In genomic region chr6:108785653-108786052, GRCh38 we compare ENCODE assay signal across 26 cellular contexts.
DNase-seq lines count a peak whose midpoint lies in the region; ATAC-seq, FAIRE-seq and TF ChIP-seq lines count a peak whose summit lies in the region.
"Had no signal": no experiment of that assay in that cellular context is flagged by ENCODE, and none has a peak within 500 bp of the region (broad histone marks: within the 10 kb centered on the region; RNA-seq: fewer than 3 reads in every experiment).

No MANE protein-coding gene starts in this region.

- H3K36me3 Mint-ChIP-seq in T-helper 17 cell (ENCODE audit: low read depth): no peaks in the 10 kb centered on the region
- H3K36me3 Mint-ChIP-seq in glutamatergic neuron (ENCODE audit: unreplicated experiment): no peaks in the 10 kb centered on the region
- no peaks in the 10 kb centered on the region for H3K36me3 Mint-ChIP-seq in activated CD4-positive, alpha-beta T cell treated with anti-CD3 and anti-CD28 coated beads, Interleukin-2, amount 10 ng/mL, durations not matched to agents 7 days and 5 days (ENCODE audit: low read depth)
- H3K36me3 Mint-ChIP-seq: CD14-positive monocyte; CD4-positive, alpha-beta memory T cell; CD4-positive, CD25-positive, alpha-beta regulatory T cell had no signal

- no peak for ATAC-seq in T-helper 17 cell
- no peak for ATAC-seq in K562
- ATAC-seq in GM18873 (IDR thresholded peaks at IDR 0.05; ENCODE audit: low FRiP score, unreplicated experiment): no peak
- ATAC-seq: GM12878 had no signal

- no peak overlapping the region for H2AFZ ChIP-seq in K562 (ENCODE audit: low read depth, low read length)

- H3K27me3 ChIP-seq in K562 (ENCODE audit: control insufficient read depth in 2 of 2, insufficient read depth in 2 of 2, low read length in 2 of 2): peaks cover 16 to 28% of the 10 kb centered on the region in 2 experiments
- H3K27me3 ChIP-seq: BE2C, BLaER1 had no signal

- no peak for TF ChIP-seq POLR2A in K562 (conservative IDR thresholded peaks at IDR 0.05)

- H3K27ac ChIP-seq in K562 (ENCODE audit: extremely low read depth, low read depth, low read length): no peak overlapping the region
- H3K27ac ChIP-seq: BLaER1 had no signal

- no peak for FAIRE-seq in K562 (lab: Jason Lieb, UNC)
- FAIRE-seq: A204.1, GM12878, GM12892, GM18507 had no signal

- POLR2A ChIA-PET in K562 (lab: Yijun Ruan, JAX): interaction anchor here (0.6 to 1.0 kb wide), 2 partner anchors 12 to 184 kb away, joined by 3 read pairs; no protein-coding TSS in a partner anchor
- POLR2A ChIA-PET in activated CD4-positive, alpha-beta T cell treated with anti-CD3 and anti-CD28 coated beads, Interleukin-2, amount 10 ng/mL, durations not matched to agents 7 days and 5 days (lab: Charles Lee): no interaction called here

- H3K27me3 Mint-ChIP-seq in T-helper 17 cell (peaks cover 8% of the 10 kb centered on the region), glutamatergic neuron (ENCODE audit: unreplicated experiment) (peaks cover 5% of the 10 kb centered on the region)
- H3K27me3 Mint-ChIP-seq in activated CD4-positive, alpha-beta T cell treated with anti-CD3 and anti-CD28 coated beads, Interleukin-2, amount 10 ng/mL, durations not matched to agents 7 days and 5 days: peaks cover 50% of the 10 kb centered on the region
- H3K27me3 Mint-ChIP-seq: CD8-positive, alpha-beta memory T cell had no signal

- no peak for TF ChIP-seq EP300 in K562 (IDR thresholded peaks at IDR 0.05; ENCODE audit: low read length)

- H3K36me3 ChIP-seq in K562 (ENCODE audit: control insufficient read depth, insufficient read depth, low read length): no peaks in the 10 kb centered on the region
- H3K36me3 ChIP-seq: BE2C, BLaER1 had no signal

- CTCF ChIA-PET in K562 (lab: Yijun Ruan, JAX; ENCODE audit: low intra/inter-chr PET ratio): no interaction called here
- CTCF ChIA-PET in activated CD4-positive, alpha-beta T cell treated with anti-CD3 and anti-CD28 coated beads, Interleukin-2, amount 10 ng/mL, durations not matched to agents 7 days and 5 days (lab: Charles Lee): interaction anchor here (0.9 to 1.0 kb wide), 2 partner anchors 60 to 85 kb away, joined by 3 read pairs; no protein-coding TSS in a partner anchor

- H3K4me3 Mint-ChIP-seq in T-helper 17 cell: no peak overlapping the region
- no peak overlapping the region for H3K4me3 Mint-ChIP-seq in glutamatergic neuron (ENCODE audit: unreplicated experiment)
- no peak overlapping the region for H3K4me3 Mint-ChIP-seq in activated CD4-positive, alpha-beta T cell treated with anti-CD3 and anti-CD28 coated beads, Interleukin-2, amount 10 ng/mL, durations not matched to agents 7 days and 5 days
- H3K4me3 Mint-ChIP-seq: CD14-positive monocyte; CD4-positive, alpha-beta memory T cell; CD4-positive, CD25-positive, alpha-beta regulatory T cell; CD8-positive, alpha-beta memory T cell had no signal

- H3K27ac Mint-ChIP-seq in T-helper 17 cell: peak overlapping the region; percentile 3
- H3K27ac Mint-ChIP-seq in glutamatergic neuron (ENCODE audit: unreplicated experiment): peak overlapping the region; percentile 3
- H3K27ac Mint-ChIP-seq in activated CD4-positive, alpha-beta T cell treated with anti-CD3 and anti-CD28 coated beads, Interleukin-2, amount 10 ng/mL, durations not matched to agents 7 days and 5 days: no peak overlapping the region
- H3K27ac Mint-ChIP-seq: CD14-positive monocyte had no signal

- H3K4me3 ChIP-seq in K562: no peak overlapping the region
- H3K4me3 ChIP-seq: BLaER1, GM12878 had no signal

- no peaks in the 10 kb centered on the region for H4K20me1 ChIP-seq in K562 (replicated peaks; ENCODE audit: control insufficient read depth, insufficient read depth, low read length)
- H4K20me1 ChIP-seq: BLaER1 had no signal

- no peaks in the 10 kb centered on the region for H3K9me3 ChIP-seq in T-helper 17 cell (ENCODE audit: control insufficient read depth, low read length, poor library complexity, severe bottlenecking)
- H3K9me3 ChIP-seq in K562 (replicated peaks; ENCODE audit: control insufficient read depth, insufficient read depth, low read depth, low read length): no peaks in the 10 kb centered on the region

- in situ Hi-C loops in K562 (cut with MboI): no loop called here

- TF ChIP-seq CTCF in K562 (IDR thresholded peaks at IDR 0.05 in 2 of 3, conservative IDR thresholded peaks at IDR 0.05 in 1 of 3; ENCODE audit: insufficient read depth in 2 of 3, low read depth in 1 of 3, low read length in 3 of 3): no peak
- TF ChIP-seq CTCF in glutamatergic neuron (IDR thresholded peaks at IDR 0.05; ENCODE audit: partially characterized antibody, unreplicated experiment): no peak

- no peak for DNase-seq in T-helper 17 cell
- no peak for DNase-seq in K562 (ENCODE audit: extremely low read depth in 1 of 4, low spot score in 3 of 4)
- DNase-seq in glutamatergic neuron: no peak
- no peak for DNase-seq in activated CD4-positive, alpha-beta T cell treated with anti-CD3 and anti-CD28 coated beads, Interleukin-2, amount 10 ng/mL, durations not matched to agents 7 days and 5 days
- DNase-seq: 8988T; ACHN; BE2C; C1 segment of cervical spinal cord; CD4-positive, alpha-beta memory T cell; CD4-positive, CD25-positive, alpha-beta regulatory T cell; CD8-positive, alpha-beta memory T cell; COR-L47; DMS 273 treated with DMSO at 0.1 percent for 48 hours; DMS153; DMS53; DMS79; DND-41; EL; GDM1 had no signal

- H3K9ac ChIP-seq in K562 (ENCODE audit: insufficient read depth in 1 of 2, low read depth in 2 of 2, low read length in 2 of 2): no peak overlapping the region
- H3K9ac ChIP-seq: BLaER1 had no signal

- 4% methylated on average over 7 of the region's 7 CpGs for WGBS in K562 (ENCODE audit: insufficient coverage, low coverage, missing lambda C conversion rate)

- intact Hi-C loops in K562 (cut with micrococcal nuclease): loop anchor here (10.0 kb wide), 1 partner anchor 109 kb away; no protein-coding TSS in a partner anchor

- peaks cover 6% of the 10 kb centered on the region for H3K9me3 Mint-ChIP-seq in glutamatergic neuron (ENCODE audit: unreplicated experiment)
- H3K9me3 Mint-ChIP-seq in activated CD4-positive, alpha-beta T cell treated with anti-CD3 and anti-CD28 coated beads, Interleukin-2, amount 10 ng/mL, durations not matched to agents 7 days and 5 days: peaks cover 2% of the 10 kb centered on the region

- BruUV-seq in K562 (replicated peaks; lab: Mats Ljungman, UMichigan): no TSS peak

- no peaks in the 10 kb centered on the region for H3K9me1 ChIP-seq in K562 (ENCODE audit: control insufficient read depth, insufficient read depth, low read length)

- H3K4me1 Mint-ChIP-seq in T-helper 17 cell (peaks cover 10% of the 10 kb centered on the region), glutamatergic neuron (ENCODE audit: low read depth, unreplicated experiment) (peaks cover 3% of the 10 kb centered on the region)
- H3K4me1 Mint-ChIP-seq in activated CD4-positive, alpha-beta T cell treated with anti-CD3 and anti-CD28 coated beads, Interleukin-2, amount 10 ng/mL, durations not matched to agents 7 days and 5 days: peaks cover 11% of the 10 kb centered on the region

- no peak overlapping the region for H3K4me2 ChIP-seq in K562 (ENCODE audit: insufficient read depth, low read length)
- H3K4me2 ChIP-seq: BLaER1 had no signal

- no peak for TF ChIP-seq RAD21 in K562 (CRISPR knock-in tag; conservative IDR thresholded peaks at IDR 0.05 in 1 of 2, IDR thresholded peaks at IDR 0.05 in 1 of 2)

- H3K79me2 ChIP-seq in K562 (ENCODE audit: control insufficient read depth, insufficient read depth, low read length): no peaks in the 10 kb centered on the region

- H3K4me1 ChIP-seq in K562 (replicated peaks in 1 of 2; ENCODE audit: control insufficient read depth in 2 of 2, insufficient read depth in 2 of 2, low read length in 2 of 2): peaks cover 0 to 9% of the 10 kb centered on the region in 2 experiments; a peak in 2 of 5 replicates

TF ChIP-seq in K562, 482 proteins besides CTCF, POLR2A, EP300 and RAD21 (continues in another document):
- TF ChIP-seq NCOA4 (IDR thresholded peaks at IDR 0.05; ENCODE audit: partially characterized antibody) (no peak), ZSCAN32 (CRISPR knock-in tag; IDR thresholded peaks at IDR 0.05) (no peak), ZNF316 (IDR thresholded peaks at IDR 0.05) (peak; percentile 77), MAFK (IDR thresholded peaks at IDR 0.05; ENCODE audit: low read length) (peak; percentile 36), ZC3H4 (CRISPR knock-in tag; IDR thresholded peaks at IDR 0.05; ENCODE audit: borderline replicate concordance) (no peak), FOXA1 (IDR thresholded peaks at IDR 0.05; ENCODE audit: borderline replicate concordance) (no peak), PTBP1 (IDR thresholded peaks at IDR 0.05; ENCODE audit: low read depth, low read length) (no peak), ZEB2 (IDR thresholded peaks at IDR 0.05) (no peak), FIP1L1 (IDR thresholded peaks at IDR 0.05; ENCODE audit: low read depth, low read length, poor library complexity, severe bottlenecking) (no peak), ETV6 (IDR thresholded peaks at IDR 0.05; ENCODE audit: borderline replicate concordance in 1 of 2, low read depth in 2 of 2, low read length in 1 of 2) (no peak), ETV6 (CRISPR knock-in tag; IDR thresholded peaks at IDR 0.05; ENCODE audit: borderline replicate concordance) (no peak), MAFG (tag; conservative IDR thresholded peaks at IDR 0.05) (peak; percentile 78), NR3C1 (CRISPR knock-in tag; IDR thresholded peaks at IDR 0.05) (no peak), ZNF212 (CRISPR knock-in tag; IDR thresholded peaks at IDR 0.05) (no peak)
- TF ChIP-seq, protein P1, sequence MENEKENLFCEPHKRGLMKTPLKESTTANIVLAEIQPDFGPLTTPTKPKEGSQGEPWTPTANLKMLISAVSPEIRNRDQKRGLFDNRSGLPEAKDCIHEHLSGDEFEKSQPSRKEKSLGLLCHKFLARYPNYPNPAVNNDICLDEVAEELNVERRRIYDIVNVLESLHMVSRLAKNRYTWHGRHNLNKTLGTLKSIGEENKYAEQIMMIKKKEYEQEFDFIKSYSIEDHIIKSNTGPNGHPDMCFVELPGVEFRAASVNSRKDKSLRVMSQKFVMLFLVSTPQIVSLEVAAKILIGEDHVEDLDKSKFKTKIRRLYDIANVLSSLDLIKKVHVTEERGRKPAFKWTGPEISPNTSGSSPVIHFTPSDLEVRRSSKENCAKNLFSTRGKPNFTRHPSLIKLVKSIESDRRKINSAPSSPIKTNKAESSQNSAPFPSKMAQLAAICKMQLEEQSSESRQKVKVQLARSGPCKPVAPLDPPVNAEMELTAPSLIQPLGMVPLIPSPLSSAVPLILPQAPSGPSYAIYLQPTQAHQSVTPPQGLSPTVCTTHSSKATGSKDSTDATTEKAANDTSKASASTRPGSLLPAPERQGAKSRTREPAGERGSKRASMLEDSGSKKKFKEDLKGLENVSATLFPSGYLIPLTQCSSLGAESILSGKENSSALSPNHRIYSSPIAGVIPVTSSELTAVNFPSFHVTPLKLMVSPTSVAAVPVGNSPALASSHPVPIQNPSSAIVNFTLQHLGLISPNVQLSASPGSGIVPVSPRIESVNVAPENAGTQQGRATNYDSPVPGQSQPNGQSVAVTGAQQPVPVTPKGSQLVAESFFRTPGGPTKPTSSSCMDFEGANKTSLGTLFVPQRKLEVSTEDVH (IDR thresholded peaks at IDR 0.05; ENCODE audit: low read depth, partially characterized antibody): no peak
